2 cellular contexts compared by ENCODE assay signal in the genomic region with DNA sequence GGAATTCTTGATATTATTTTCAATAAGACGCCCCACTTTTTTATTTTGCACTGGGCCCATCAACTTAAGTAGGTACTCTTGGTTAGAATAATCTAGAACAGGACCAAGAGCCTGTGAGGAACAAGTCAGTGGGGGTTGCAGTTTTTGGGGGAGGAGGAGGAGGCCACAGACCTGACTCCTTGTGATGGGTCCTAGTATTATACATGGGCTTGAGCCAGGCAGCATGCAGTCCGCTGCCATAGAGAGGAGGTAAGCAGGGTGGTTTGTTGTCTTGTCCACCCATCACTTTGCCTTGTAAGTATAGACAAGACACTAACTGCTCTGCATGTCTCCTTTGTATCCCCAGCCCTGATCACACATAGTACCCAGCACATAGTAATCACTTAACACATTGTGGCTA.
TF ChIP-seq lines count a peak whose summit lies in the region.

No MANE protein-coding gene starts in this region.

TF ChIP-seq in GM23338, 12 proteins besides CTCF, POLR2A, EP300 and RAD21:
- TF ChIP-seq, protein P1, sequence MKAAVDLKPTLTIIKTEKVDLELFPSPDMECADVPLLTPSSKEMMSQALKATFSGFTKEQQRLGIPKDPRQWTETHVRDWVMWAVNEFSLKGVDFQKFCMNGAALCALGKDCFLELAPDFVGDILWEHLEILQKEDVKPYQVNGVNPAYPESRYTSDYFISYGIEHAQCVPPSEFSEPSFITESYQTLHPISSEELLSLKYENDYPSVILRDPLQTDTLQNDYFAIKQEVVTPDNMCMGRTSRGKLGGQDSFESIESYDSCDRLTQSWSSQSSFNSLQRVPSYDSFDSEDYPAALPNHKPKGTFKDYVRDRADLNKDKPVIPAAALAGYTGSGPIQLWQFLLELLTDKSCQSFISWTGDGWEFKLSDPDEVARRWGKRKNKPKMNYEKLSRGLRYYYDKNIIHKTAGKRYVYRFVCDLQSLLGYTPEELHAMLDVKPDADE (IDR thresholded peaks at IDR 0.05): no peak
- TF ChIP-seq EZH2phosphoT487 (IDR thresholded peaks at IDR 0.05; ENCODE audit: unreplicated experiment) (no peak), NANOG (IDR thresholded peaks at IDR 0.05; ENCODE audit: borderline replicate concordance) (no peak), ZNF114 (CRISPR knock-in tag; IDR thresholded peaks at IDR 0.05) (no peak), CREB1 (CRISPR knock-in tag; IDR thresholded peaks at IDR 0.05; ENCODE audit: low read depth) (no peak), ZNF331 (CRISPR knock-in tag; IDR thresholded peaks at IDR 0.05; ENCODE audit: low read depth) (no peak), JUNB (IDR thresholded peaks at IDR 0.05; ENCODE audit: unreplicated experiment) (no peak), EZH2 (IDR thresholded peaks at IDR 0.05; ENCODE audit: low read depth, unreplicated experiment) (no peak), POLR2AphosphoS5 (IDR thresholded peaks at IDR 0.05; ENCODE audit: low read depth) (no peak)
- TF ChIP-seq, protein P2, sequence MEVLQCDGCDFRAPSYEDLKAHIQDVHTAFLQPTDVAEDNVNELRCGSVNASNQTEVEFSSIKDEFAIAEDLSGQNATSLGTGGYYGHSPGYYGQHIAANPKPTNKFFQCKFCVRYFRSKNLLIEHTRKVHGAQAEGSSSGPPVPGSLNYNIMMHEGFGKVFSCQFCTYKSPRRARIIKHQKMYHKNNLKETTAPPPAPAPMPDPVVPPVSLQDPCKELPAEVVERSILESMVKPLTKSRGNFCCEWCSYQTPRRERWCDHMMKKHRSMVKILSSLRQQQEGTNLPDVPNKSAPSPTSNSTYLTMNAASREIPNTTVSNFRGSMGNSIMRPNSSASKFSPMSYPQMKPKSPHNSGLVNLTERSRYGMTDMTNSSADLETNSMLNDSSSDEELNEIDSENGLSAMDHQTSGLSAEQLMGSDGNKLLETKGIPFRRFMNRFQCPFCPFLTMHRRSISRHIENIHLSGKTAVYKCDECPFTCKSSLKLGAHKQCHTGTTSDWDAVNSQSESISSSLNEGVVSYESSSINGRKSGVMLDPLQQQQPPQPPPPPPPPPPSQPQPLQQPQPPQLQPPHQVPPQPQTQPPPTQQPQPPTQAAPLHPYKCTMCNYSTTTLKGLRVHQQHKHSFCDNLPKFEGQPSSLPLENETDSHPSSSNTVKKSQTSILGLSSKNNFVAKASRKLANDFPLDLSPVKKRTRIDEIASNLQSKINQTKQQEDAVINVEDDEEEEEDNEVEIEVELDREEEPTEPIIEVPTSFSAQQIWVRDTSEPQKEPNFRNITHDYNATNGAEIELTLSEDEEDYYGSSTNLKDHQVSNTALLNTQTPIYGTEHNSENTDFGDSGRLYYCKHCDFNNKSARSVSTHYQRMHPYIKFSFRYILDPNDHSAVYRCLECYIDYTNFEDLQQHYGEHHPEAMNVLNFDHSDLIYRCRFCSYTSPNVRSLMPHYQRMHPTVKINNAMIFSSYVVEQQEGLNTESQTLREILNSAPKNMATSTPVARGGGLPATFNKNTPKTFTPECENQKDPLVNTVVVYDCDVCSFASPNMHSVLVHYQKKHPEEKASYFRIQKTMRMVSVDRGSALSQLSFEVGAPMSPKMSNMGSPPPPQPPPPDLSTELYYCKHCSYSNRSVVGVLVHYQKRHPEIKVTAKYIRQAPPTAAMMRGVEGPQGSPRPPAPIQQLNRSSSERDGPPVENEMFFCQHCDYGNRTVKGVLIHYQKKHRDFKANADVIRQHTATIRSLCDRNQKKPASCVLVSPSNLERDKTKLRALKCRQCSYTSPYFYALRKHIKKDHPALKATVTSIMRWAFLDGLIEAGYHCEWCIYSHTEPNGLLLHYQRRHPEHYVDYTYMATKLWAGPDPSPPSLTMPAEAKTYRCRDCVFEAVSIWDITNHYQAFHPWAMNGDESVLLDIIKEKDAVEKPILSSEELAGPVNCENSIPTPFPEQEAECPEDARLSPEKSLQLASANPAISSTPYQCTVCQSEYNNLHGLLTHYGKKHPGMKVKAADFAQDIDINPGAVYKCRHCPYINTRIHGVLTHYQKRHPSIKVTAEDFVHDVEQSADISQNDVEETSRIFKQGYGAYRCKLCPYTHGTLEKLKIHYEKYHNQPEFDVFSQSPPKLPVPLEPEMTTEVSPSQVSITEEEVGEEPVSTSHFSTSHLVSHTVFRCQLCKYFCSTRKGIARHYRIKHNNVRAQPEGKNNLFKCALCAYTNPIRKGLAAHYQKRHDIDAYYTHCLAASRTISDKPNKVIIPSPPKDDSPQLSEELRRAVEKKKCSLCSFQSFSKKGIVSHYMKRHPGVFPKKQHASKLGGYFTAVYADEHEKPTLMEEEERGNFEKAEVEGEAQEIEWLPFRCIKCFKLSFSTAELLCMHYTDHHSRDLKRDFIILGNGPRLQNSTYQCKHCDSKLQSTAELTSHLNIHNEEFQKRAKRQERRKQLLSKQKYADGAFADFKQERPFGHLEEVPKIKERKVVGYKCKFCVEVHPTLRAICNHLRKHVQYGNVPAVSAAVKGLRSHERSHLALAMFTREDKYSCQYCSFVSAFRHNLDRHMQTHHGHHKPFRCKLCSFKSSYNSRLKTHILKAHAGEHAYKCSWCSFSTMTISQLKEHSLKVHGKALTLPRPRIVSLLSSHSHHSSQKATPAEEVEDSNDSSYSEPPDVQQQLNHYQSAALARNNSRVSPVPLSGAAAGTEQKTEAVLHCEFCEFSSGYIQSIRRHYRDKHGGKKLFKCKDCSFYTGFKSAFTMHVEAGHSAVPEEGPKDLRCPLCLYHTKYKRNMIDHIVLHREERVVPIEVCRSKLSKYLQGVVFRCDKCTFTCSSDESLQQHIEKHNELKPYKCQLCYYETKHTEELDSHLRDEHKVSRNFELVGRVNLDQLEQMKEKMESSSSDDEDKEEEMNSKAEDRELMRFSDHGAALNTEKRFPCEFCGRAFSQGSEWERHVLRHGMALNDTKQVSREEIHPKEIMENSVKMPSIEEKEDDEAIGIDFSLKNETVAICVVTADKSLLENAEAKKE (CRISPR knock-in tag; IDR thresholded peaks at IDR 0.05): no peak
TF ChIP-seq in GM23338: peak in this region for 0.

TF ChIP-seq in H1, 55 proteins besides CTCF, POLR2A, EP300 and RAD21:
- TF ChIP-seq KDM5A (IDR thresholded peaks at IDR 0.05; ENCODE audit: low read length): no peak
- TF ChIP-seq HDAC6 (IDR thresholded peaks at IDR 0.05; ENCODE audit: low read depth, low read length): no peak
- TF ChIP-seq, protein P3, sequence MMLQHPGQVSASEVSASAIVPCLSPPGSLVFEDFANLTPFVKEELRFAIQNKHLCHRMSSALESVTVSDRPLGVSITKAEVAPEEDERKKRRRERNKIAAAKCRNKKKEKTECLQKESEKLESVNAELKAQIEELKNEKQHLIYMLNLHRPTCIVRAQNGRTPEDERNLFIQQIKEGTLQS (IDR thresholded peaks at IDR 0.05; ENCODE audit: insufficient read depth, low read depth, low read length): no peak
- no peak for TF ChIP-seq FOSL1 (IDR thresholded peaks at IDR 0.05; ENCODE audit: insufficient read depth, low read depth, low read length)
- no peak for TF ChIP-seq RBBP5 (IDR thresholded peaks at IDR 0.05; ENCODE audit: borderline replicate concordance, low read depth, low read length)
- TF ChIP-seq CREB1 (IDR thresholded peaks at IDR 0.05): no peak
- TF ChIP-seq CHD1 (IDR thresholded peaks at IDR 0.05; ENCODE audit: low read depth, low read length): no peak
- no peak for TF ChIP-seq ASH2L (IDR thresholded peaks at IDR 0.05; ENCODE audit: low read length)
- TF ChIP-seq HDAC2 (IDR thresholded peaks at IDR 0.05; ENCODE audit: borderline replicate concordance in 1 of 2, low read depth in 2 of 2, low read length in 2 of 2): no peak
- TF ChIP-seq NRF1 (IDR thresholded peaks at IDR 0.05; ENCODE audit: low read depth, low read length): no peak
- TF ChIP-seq SP2 (IDR thresholded peaks at IDR 0.05; ENCODE audit: low read length): no peak
- no peak for TF ChIP-seq POU5F1 (IDR thresholded peaks at IDR 0.05; ENCODE audit: low read depth, low read length)
- no peak for TF ChIP-seq CEBPB (IDR thresholded peaks at IDR 0.05; ENCODE audit: low read depth, low read length)
